ENCODE assay signal across 8 cellular contexts in genomic region chr10:14742815-14743214, GRCh38. TPM values are rescaled to one million over a fixed set of nuclear protein-coding genes. Genes with fewer than 3 reads are reported as not detected.
A peak's percentile ranks its signal among the peaks of the same experiment; 100 is the strongest.
DNase-seq lines count a peak whose midpoint lies in the region; ATAC-seq, FAIRE-seq and TF ChIP-seq lines count a peak whose summit lies in the region.

No MANE protein-coding gene starts in this region.

- H3K4me3 ChIP-seq in GM08714 (ENCODE audit: low read length) (peak overlapping the region; percentile 2; the same call in 1 of the 2 replicates), choroid plexus epithelial cell (ENCODE audit: low read depth, low read length) (no peak overlapping the region)

- peak; percentile 18 for DNase-seq in choroid plexus epithelial cell (ENCODE audit: low read depth)
- DNase-seq in frontal cortex (ENCODE audit: low spot score in 2 of 2): no peak
- no peak for DNase-seq in HuH-7 (ENCODE audit: low spot score)
- DNase-seq in stimulated activated CD8-positive, alpha-beta memory T cell treated with anti-CD3 and anti-CD28 coated beads, Interleukin-4, amount 100 ng/mL, for 48 hours: no peak
- no peak for DNase-seq in ecto neural progenitor cell (ENCODE audit: low spot score)

- no peak for TF ChIP-seq CTCF in choroid plexus epithelial cell (conservative IDR thresholded peaks at IDR 0.05; ENCODE audit: low read depth, low read length)

- no peak for FAIRE-seq in frontal cortex (lab: Jason Lieb, UNC)

- ATAC-seq in GM19463 (IDR thresholded peaks at IDR 0.05; ENCODE audit: unreplicated experiment) (peak; percentile 75), HG03442 (IDR thresholded peaks at IDR 0.05; ENCODE audit: unreplicated experiment) (peak; percentile 81)

RNA-seq across cellular contexts. Expression of gene FAM107B, which starts 31.9 kb away (rescaled TPM):
- 77.9 TPM for total RNA-seq in frontal cortex
